In genomic region chr2:6813573-6813972, GRCh38 we compare ENCODE assay signal across 17 cellular contexts. TPM values are rescaled to one million over a fixed set of nuclear protein-coding genes. Genes with fewer than 3 reads are reported as not detected.
DNase-seq lines count a peak whose midpoint lies in the region; ATAC-seq and TF ChIP-seq lines count a peak whose summit lies in the region.
"Had no signal": no experiment of that assay in that cellular context is flagged by ENCODE, and none has a peak within 500 bp of the region (broad histone marks: within the 10 kb centered on the region; RNA-seq: fewer than 3 reads in every experiment).

No MANE protein-coding gene starts in this region.

- TF ChIP-seq POLR2A in esophagus muscularis mucosa (IDR thresholded peaks at IDR 0.05; ENCODE audit: low read depth) = no peak

- peak overlapping the region in 7 of 11 experiments; percentile 2 to 96 (median 22); a peak in 10 of 22 replicates for H3K4me2 ChIP-seq in BLaER1 treated with 17β-estradiol and CSF1 and Interleukin-3, amounts not matched to agents 10 nM and 100 nM
- H3K4me2 ChIP-seq in Karpas-422 (ENCODE audit: low read depth, low read length, poor library complexity, severe bottlenecking) = peak overlapping the region; percentile 79
- H3K4me2 ChIP-seq: GM23338 had no signal

- no peak overlapping the region for H3K27ac ChIP-seq in BLaER1 treated with 17β-estradiol and CSF1 and Interleukin-3, amounts not matched to agents 10 nM and 100 nM
- H3K27ac ChIP-seq in Karpas-422 (ENCODE audit: low read length) (peak overlapping the region; percentile 96), WERI-Rb-1 (peak overlapping the region; percentile 64), esophagus muscularis mucosa (replicated peaks in 1 of 4) (no peak overlapping the region)

- H3K36me3 Mint-ChIP-seq in stimulated activated memory B cell treated with anti-CD40 and anti-IgM and Interleukin-4, amounts not matched to agents 10 μg/mL and 1 μg/mL and 100 μg/mL, for 72 hours = no peaks in the 10 kb centered on the region
- H3K36me3 Mint-ChIP-seq: CD14-positive monocyte had no signal

- peaks cover 4% of the 10 kb centered on the region for H3K9me3 Mint-ChIP-seq in stimulated activated memory B cell treated with anti-CD40 and anti-IgM and Interleukin-4, amounts not matched to agents 10 μg/mL and 1 μg/mL and 100 μg/mL, for 72 hours
- H3K9me3 Mint-ChIP-seq: CD4-positive, alpha-beta T cell; CD8-positive, alpha-beta memory T cell had no signal

- H3K4me3 Mint-ChIP-seq in stimulated activated memory B cell treated with anti-CD40 and anti-IgM and Interleukin-4, amounts not matched to agents 10 μg/mL and 1 μg/mL and 100 μg/mL, for 72 hours = no peak overlapping the region
- H3K4me3 Mint-ChIP-seq: CD14-positive monocyte; CD4-positive, alpha-beta T cell; CD8-positive, alpha-beta memory T cell; GM23338; HFFc6 had no signal

- TF ChIP-seq CTCF in WERI-Rb-1 (IDR thresholded peaks at IDR 0.05; ENCODE audit: low read depth, low read length) = no peak
- TF ChIP-seq CTCF in esophagus muscularis mucosa (IDR thresholded peaks at IDR 0.05) = no peak

- no peak overlapping the region for H3K4me3 ChIP-seq in BLaER1 treated with 17β-estradiol and CSF1 and Interleukin-3, amounts not matched to agents 10 nM and 100 nM
- H3K4me3 ChIP-seq in Karpas-422 (ENCODE audit: low read length) (peak overlapping the region; percentile 53), WERI-Rb-1 (ENCODE audit: low read depth, low read length) (peak overlapping the region; percentile 2; the same call in 1 of the 2 replicates), esophagus muscularis mucosa (no peak overlapping the region)
- H3K4me3 ChIP-seq: GM23338, HAP-1 had no signal

- H3K36me3 ChIP-seq in BLaER1 treated with 17β-estradiol and CSF1 and Interleukin-3, amounts not matched to agents 10 nM and 100 nM = no peaks in the 10 kb centered on the region
- H3K36me3 ChIP-seq in Karpas-422 (ENCODE audit: insufficient read depth, low read length) (no peaks in the 10 kb centered on the region), WERI-Rb-1 (no peaks in the 10 kb centered on the region), esophagus muscularis mucosa (no peaks in the 10 kb centered on the region)
- H3K36me3 ChIP-seq: HAP-1 had no signal

- intact Hi-C loops in esophagus muscularis mucosa (cut with DNase I) = no loop called here

- H3K27me3 Mint-ChIP-seq in stimulated activated memory B cell treated with anti-CD40 and anti-IgM and Interleukin-4, amounts not matched to agents 10 μg/mL and 1 μg/mL and 100 μg/mL, for 72 hours = peaks cover 45% of the 10 kb centered on the region

- peaks cover 0 to 8% (median 6%) of the 10 kb centered on the region in 11 experiments; a peak in 9 of 22 replicates for H3K9me3 ChIP-seq in BLaER1 treated with 17β-estradiol and CSF1 and Interleukin-3, amounts not matched to agents 10 nM and 100 nM (replicated peaks in 1 of 11)
- H3K9me3 ChIP-seq in Karpas-422 (ENCODE audit: low read length) (no peaks in the 10 kb centered on the region), WERI-Rb-1 (ENCODE audit: severe bottlenecking) (peaks cover 5% of the 10 kb centered on the region), esophagus muscularis mucosa (no peaks in the 10 kb centered on the region)
- H3K9me3 ChIP-seq: HAP-1 had no signal

- 0 out of 2 replicates have a peak overlapping the region, but pooled peaks have one; percentile 61 for H2AFZ ChIP-seq in Karpas-422 (ENCODE audit: low read length)
- H2AFZ ChIP-seq: GM23338 had no signal

- H3K4me1 ChIP-seq in BLaER1 treated with 17β-estradiol and CSF1 and Interleukin-3, amounts not matched to agents 10 nM and 100 nM = peaks cover 27 to 79% (median 70%) of the 10 kb centered on the region in 10 experiments
- H3K4me1 ChIP-seq in Karpas-422 (ENCODE audit: low read length) = peaks cover 82% of the 10 kb centered on the region
- no peaks in the 10 kb centered on the region for H3K4me1 ChIP-seq in esophagus muscularis mucosa
- H3K4me1 ChIP-seq: HAP-1 had no signal

- H3K27me3 ChIP-seq in BLaER1 treated with 17β-estradiol and CSF1 and Interleukin-3, amounts not matched to agents 10 nM and 100 nM = no peaks in the 10 kb centered on the region
- H3K27me3 ChIP-seq in Karpas-422 (ENCODE audit: low read length) (no peaks in the 10 kb centered on the region), WERI-Rb-1 (ENCODE audit: insufficient read depth, low read depth, severe bottlenecking) (no peaks in the 10 kb centered on the region), esophagus muscularis mucosa (peaks cover 0 to 22% (median 0%) of the 10 kb centered on the region in 4 donors)

- H3K4me1 Mint-ChIP-seq in stimulated activated memory B cell treated with anti-CD40 and anti-IgM and Interleukin-4, amounts not matched to agents 10 μg/mL and 1 μg/mL and 100 μg/mL, for 72 hours = peaks cover 2% of the 10 kb centered on the region
- H3K4me1 Mint-ChIP-seq: CD14-positive monocyte; CD8-positive, alpha-beta memory T cell had no signal

- H4K20me1 ChIP-seq in BLaER1 treated with 17β-estradiol and CSF1 and Interleukin-3, amounts not matched to agents 10 nM and 100 nM = no peaks in the 10 kb centered on the region
- no peaks in the 10 kb centered on the region for H4K20me1 ChIP-seq in Karpas-422 (ENCODE audit: insufficient read depth, low read depth, low read length)

- DNase-seq in Karpas-422 (no peak), WERI-Rb-1 (no peak), esophagus muscularis mucosa (ENCODE audit: extremely low spot score) (peak; percentile 66), HK-2 (ENCODE audit: unreplicated experiment) (no peak)
- DNase-seq: CD4-positive, alpha-beta T cell; CD8-positive, alpha-beta memory T cell; DMS 273 treated with DMSO at 0.1 percent for 48 hours; DMS79; GF-D8; HFFc6 had no signal

- H3K9me2 ChIP-seq in Karpas-422 (replicated peaks; ENCODE audit: insufficient read depth, low read length) = no peaks in the 10 kb centered on the region

- H3K79me2 ChIP-seq in Karpas-422 (ENCODE audit: low read length) = no peaks in the 10 kb centered on the region

- ATAC-seq in stimulated activated memory B cell treated with anti-CD40 and anti-IgM and Interleukin-4, amounts not matched to agents 10 μg/mL and 1 μg/mL and 100 μg/mL, for 72 hours = no peak
- no peak for ATAC-seq in GM21515 (IDR thresholded peaks at IDR 0.05; ENCODE audit: unreplicated experiment)

- TF ChIP-seq EP300 in esophagus muscularis mucosa (IDR thresholded peaks at IDR 0.05) = no peak

- WGBS in esophagus muscularis mucosa = 98% methylated on average over 2 of the region's 2 CpGs

- H3K27ac Mint-ChIP-seq in stimulated activated memory B cell treated with anti-CD40 and anti-IgM and Interleukin-4, amounts not matched to agents 10 μg/mL and 1 μg/mL and 100 μg/mL, for 72 hours = no peak overlapping the region
- H3K27ac Mint-ChIP-seq: CD14-positive monocyte; CD4-positive, alpha-beta T cell; CD8-positive, alpha-beta memory T cell; GM23338; HFFc6 had no signal

- no peak overlapping the region for H3K9ac ChIP-seq in BLaER1 treated with 17β-estradiol and CSF1 and Interleukin-3, amounts not matched to agents 10 nM and 100 nM
- peak overlapping the region; percentile 67 for H3K9ac ChIP-seq in Karpas-422 (ENCODE audit: low read length)

RNA-seq across cellular contexts. Expression of gene CMPK2, which starts 52.1 kb away (rescaled TPM):
- 18.8 and 26.6 TPM in 2 replicates for total RNA-seq in Karpas-422 (2014; rRNA removed; shearing (Covaris generic); ENCODE audit: low replicate concordance)
- 1 to 10 TPM; 3.3 to 8.3 (median 5.8) TPM for total RNA-seq in esophagus muscularis mucosa
- total RNA-seq: G401, HFFc6 had no signal

Comparison
In these comparisons a context has a peak if more than half of its experiments do, and no peak if none do; other contexts are left out.
1. H3K27ac ChIP-seq: peak in Karpas-422 (single experiment) and WERI-Rb-1 (single experiment); none in BLaER1 treated with 17β-estradiol and CSF1 and Interleukin-3, amounts not matched to agents 10 nM and 100 nM (0 of 11) and esophagus muscularis mucosa (0 of 4).
2. H3K4me3 ChIP-seq: peak in Karpas-422 (single experiment) and WERI-Rb-1 (single experiment); none in BLaER1 treated with 17β-estradiol and CSF1 and Interleukin-3, amounts not matched to agents 10 nM and 100 nM (0 of 10) and esophagus muscularis mucosa (0 of 4).